In the genomic region with DNA sequence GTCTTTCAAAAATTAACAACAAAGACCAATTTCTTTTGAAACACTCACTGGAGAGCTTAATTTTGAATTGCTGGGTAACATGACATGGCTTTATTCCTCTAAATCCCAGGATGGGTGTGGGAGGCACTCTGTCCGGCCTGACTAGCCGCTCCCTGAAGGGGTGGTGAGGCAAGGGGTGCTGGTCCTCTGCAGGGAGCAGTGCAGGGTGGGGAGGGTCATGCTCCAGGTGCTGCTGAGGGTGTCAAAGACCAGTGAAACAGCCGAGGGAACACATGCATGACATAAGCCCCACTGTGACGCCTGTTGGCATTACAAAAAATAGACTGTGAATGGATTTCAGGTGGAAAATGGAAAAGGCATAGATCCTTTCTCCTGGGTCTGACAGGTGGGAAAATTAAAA, we compare ENCODE assay signal across 23 cellular contexts.
"Had no signal": no experiment of that assay in that cellular context is flagged by ENCODE, and none has a peak within 500 bp of the region (broad histone marks: within the 10 kb centered on the region; RNA-seq: fewer than 3 reads in every experiment).

No MANE protein-coding gene starts in this region.

- H3K9ac ChIP-seq: parathyroid adenoma, SK-N-SH had no signal

- H2AFZ ChIP-seq: parathyroid adenoma had no signal

- H3K36me3 Mint-ChIP-seq: activated naive CD4-positive, alpha-beta T cell treated with anti-CD3 and anti-CD28 coated beads, Interleukin-2, amount 50 U/mL, for 72 hours; mesothelial cell of epicardium had no signal

- H3K9me3 ChIP-seq: adrenal gland, ascending aorta, esophagus muscularis mucosa, gastrocnemius medialis, heart right ventricle, lower lobe of right lung, SK-N-SH, stomach, testis had no signal

- H3K9me3 Mint-ChIP-seq: activated naive CD4-positive, alpha-beta T cell treated with anti-CD3 and anti-CD28 coated beads, Interleukin-2, amount 50 U/mL, for 72 hours; activated T-helper 17 cell treated with anti-CD3 and anti-CD28 coated beads, Interleukin-2, amount 50 U/mL, for 72 hours; mesothelial cell of epicardium; nephron progenitor cell; T-helper 2 cell treated with Interferon-gamma antibody and Interleukin-4, amounts not matched to agents 5 μg/mL and 100 μg/mL, for 36 hours had no signal

- H3K4me1 Mint-ChIP-seq: activated T-helper 17 cell treated with anti-CD3 and anti-CD28 coated beads, Interleukin-2, amount 50 U/mL, for 72 hours had no signal

- H3K27me3 ChIP-seq: adrenal gland, ascending aorta, brain microvascular endothelial cell, esophagus muscularis mucosa, gastrocnemius medialis, heart right ventricle, stomach, testis had no signal

- DNase-seq: activated T-cell treated with anti-CD3 and anti-CD28 coated beads, Interleukin-2, amount 50 U/mL, for 1 hour; adrenal gland; brain microvascular endothelial cell; caudate nucleus; dermis blood vessel endothelial cell; effector CD8-positive, alpha-beta T cell; gastrocnemius medialis; heart right ventricle; lower lobe of right lung; nephron progenitor cell; nucleus accumbens; right cardiac atrium; SK-N-SH; stimulated activated CD4-positive, alpha-beta T cell treated with anti-CD3 and anti-CD28 coated beads, Interleukin-4, amount 100 ng/mL, for 4 hours; stomach; testis had no signal

- H3K79me2 ChIP-seq: parathyroid adenoma had no signal

- H3K27ac ChIP-seq: adrenal gland, ascending aorta, brain microvascular endothelial cell, esophagus muscularis mucosa, gastrocnemius medialis, lower lobe of right lung, parathyroid adenoma, stomach, testis had no signal

- ATAC-seq: activated naive CD4-positive, alpha-beta T cell treated with anti-CD3 and anti-CD28 coated beads, Interleukin-2, amount 50 U/mL, for 72 hours; activated T-helper 17 cell treated with anti-CD3 and anti-CD28 coated beads, Interleukin-2, amount 50 U/mL, for 72 hours; gastrocnemius medialis; heart right ventricle; lower lobe of right lung; right cardiac atrium had no signal

- H3K27ac Mint-ChIP-seq: activated naive CD4-positive, alpha-beta T cell treated with anti-CD3 and anti-CD28 coated beads, Interleukin-2, amount 50 U/mL, for 72 hours; activated T-helper 17 cell treated with anti-CD3 and anti-CD28 coated beads, Interleukin-2, amount 50 U/mL, for 72 hours; mesothelial cell of epicardium; nephron progenitor cell; T-helper 2 cell treated with Interferon-gamma antibody and Interleukin-4, amounts not matched to agents 5 μg/mL and 100 μg/mL, for 36 hours had no signal

- H3K4me2 ChIP-seq: SK-N-SH had no signal

- H3K4me3 ChIP-seq: adrenal gland, ascending aorta, esophagus muscularis mucosa, gastrocnemius medialis, heart right ventricle, lower lobe of right lung, stomach, testis had no signal

- H3K4me3 Mint-ChIP-seq: activated T-helper 17 cell treated with anti-CD3 and anti-CD28 coated beads, Interleukin-2, amount 50 U/mL, for 72 hours; mesothelial cell of epicardium; nephron progenitor cell; T-helper 2 cell treated with Interferon-gamma antibody and Interleukin-4, amounts not matched to agents 5 μg/mL and 100 μg/mL, for 36 hours had no signal

- H3K27me3 Mint-ChIP-seq: activated T-helper 17 cell treated with anti-CD3 and anti-CD28 coated beads, Interleukin-2, amount 50 U/mL, for 72 hours had no signal

- H3K4me1 ChIP-seq: adrenal gland, ascending aorta, gastrocnemius medialis, lower lobe of right lung, parathyroid adenoma, testis had no signal

- H3K36me3 ChIP-seq: adrenal gland, ascending aorta, brain microvascular endothelial cell, esophagus muscularis mucosa, gastrocnemius medialis, lower lobe of right lung, stomach had no signal
